Comparison of ENCODE assay signal across 14 cellular contexts in the genomic region with DNA sequence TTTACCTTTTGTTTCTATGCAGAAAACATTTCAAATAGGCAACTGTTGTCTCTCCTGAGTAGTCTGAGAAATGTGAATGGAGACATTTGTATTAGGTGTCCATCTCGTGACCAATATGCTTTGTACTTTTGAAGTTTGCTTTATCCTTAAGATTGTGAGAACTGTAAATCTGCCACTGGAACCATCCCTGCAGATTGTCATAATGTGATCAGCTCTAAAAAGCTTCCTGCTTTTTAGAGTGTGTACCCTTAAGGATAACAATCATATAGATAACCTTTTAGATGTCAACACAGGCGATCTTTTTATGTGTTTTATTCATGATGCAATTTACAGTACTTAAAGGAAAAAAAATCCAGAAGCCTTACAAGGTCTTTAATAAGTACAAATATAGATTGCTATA.
"Had no signal": no experiment of that assay in that cellular context is flagged by ENCODE, and none has a peak within 500 bp of the region (broad histone marks: within the 10 kb centered on the region; RNA-seq: fewer than 3 reads in every experiment).

No MANE protein-coding gene starts in this region.

- H3K9me3 Mint-ChIP-seq: natural killer cell treated with Interleukin-12 subunit alpha and Interleukin-12 subunit beta and Interleukin-15 and Interleukin-18, amount 100 ng/mL, for 72 hours; type B pancreatic cell had no signal

- H3K27ac ChIP-seq: colonic mucosa, heart left ventricle, left lung, suprapubic skin had no signal

- H3K27me3 ChIP-seq: colonic mucosa, heart left ventricle, left lung, suprapubic skin had no signal

- H3K27me3 Mint-ChIP-seq: activated CD4-positive, alpha-beta T cell treated with anti-CD3 and anti-CD28 coated beads, Interleukin-2, amount 10 ng/mL, durations not matched to agents 7 days and 5 days; natural killer cell treated with Interleukin-12 subunit alpha and Interleukin-12 subunit beta and Interleukin-15 and Interleukin-18, amount 100 ng/mL, for 72 hours had no signal

- H3K4me3 Mint-ChIP-seq: activated CD4-positive, alpha-beta T cell treated with anti-CD3 and anti-CD28 coated beads, Interleukin-2, amount 10 ng/mL, durations not matched to agents 7 days and 5 days; type B pancreatic cell had no signal

- H3K4me3 ChIP-seq: colonic mucosa, heart left ventricle, left lung, suprapubic skin had no signal

- DNase-seq: activated CD4-positive, alpha-beta T cell treated with anti-CD3 and anti-CD28 coated beads, Interleukin-2, amount 10 ng/mL, durations not matched to agents 7 days and 5 days; activated T-cell treated with anti-CD3 and anti-CD28 coated beads, Interleukin-2, amount 50 U/mL, for 1 hour; colonic mucosa; foreskin melanocyte; heart left ventricle; islet precursor cell; left lung; occipital lobe; right cardiac atrium; stimulated activated naive CD4-positive, alpha-beta T cell had no signal

- H3K9me3 ChIP-seq: colonic mucosa, heart left ventricle, left lung, suprapubic skin had no signal

- ATAC-seq: heart left ventricle, left lung, right cardiac atrium had no signal

- H3K36me3 Mint-ChIP-seq: natural killer cell treated with Interleukin-12 subunit alpha and Interleukin-12 subunit beta and Interleukin-15 and Interleukin-18, amount 100 ng/mL, for 72 hours; type B pancreatic cell had no signal

- H3K27ac Mint-ChIP-seq: activated CD4-positive, alpha-beta T cell treated with anti-CD3 and anti-CD28 coated beads, Interleukin-2, amount 10 ng/mL, durations not matched to agents 7 days and 5 days; progenitor cell of endocrine pancreas; type B pancreatic cell had no signal

- H3K36me3 ChIP-seq: colonic mucosa, heart left ventricle, left lung, suprapubic skin had no signal
